Comparison of ENCODE assay signal across 9 cellular contexts in genomic region chr19:48617146-48617937, GRCh38. TPM values are rescaled to one million over a fixed set of nuclear protein-coding genes. Genes with fewer than 3 reads are reported as not detected.
DNase-seq lines count a peak whose midpoint lies in the region; ATAC-seq and TF ChIP-seq lines count a peak whose summit lies in the region.
"Had no signal": no experiment of that assay in that cellular context is flagged by ENCODE, and none has a peak within 500 bp of the region (broad histone marks: within the 10 kb centered on the region; RNA-seq: fewer than 3 reads in every experiment).

No MANE protein-coding gene starts in this region.

- no peaks in the 10 kb centered on the region for H3K9me3 ChIP-seq in Karpas-422 (ENCODE audit: low read length)
- H3K9me3 ChIP-seq in duodenal mucosa (ENCODE audit: control insufficient read depth in 1 of 2, low read length in 2 of 2): no peaks in the 10 kb centered on the region

- H3K4me1 Mint-ChIP-seq in CD14-positive monocyte: peaks cover 43% of the 10 kb centered on the region
- H3K4me1 Mint-ChIP-seq in natural killer cell: peaks cover 36 to 40% of the 10 kb centered on the region in 2 donors

- ATAC-seq in natural killer cell (no peak), GM21723 (IDR thresholded peaks at IDR 0.05; ENCODE audit: unreplicated experiment) (no peak)

- no peaks in the 10 kb centered on the region for H3K9me2 ChIP-seq in Karpas-422 (replicated peaks; ENCODE audit: insufficient read depth, low read length)

- H3K36me3 Mint-ChIP-seq in CD14-positive monocyte (peaks cover 27 to 33% of the 10 kb centered on the region in 2 donors), natural killer cell (no peaks in the 10 kb centered on the region)

- peak; percentile 44 for DNase-seq in CD14-positive monocyte (ENCODE audit: low spot score)
- DNase-seq in Karpas-422: no peak
- no peak for DNase-seq in natural killer cell
- no peak for DNase-seq in NCI-H524 (lab: John Stamatoyannopoulos, UW)
- no peak for DNase-seq in dermis blood vessel endothelial cell
- no peak for DNase-seq in NCI-H1694 treated with DMSO at 0.1 percent for 48 hours (lab: John Stamatoyannopoulos, UW)
- DNase-seq: activated CD8-positive, alpha-beta memory T cell treated with anti-CD3 and anti-CD28 coated beads for 24 hours had no signal

- peak overlapping the region; percentile 94 to 97 for H3K4me3 Mint-ChIP-seq in CD14-positive monocyte
- peak overlapping the region; percentile 96 for H3K4me3 Mint-ChIP-seq in natural killer cell

- H3K27me3 Mint-ChIP-seq in CD14-positive monocyte (ENCODE audit: low read depth in 3 of 3): peaks cover 0 to 2% (median 0%) of the 10 kb centered on the region in 3 donors
- H3K27me3 Mint-ChIP-seq in natural killer cell (ENCODE audit: low read depth in 2 of 2): no peaks in the 10 kb centered on the region

- intact Hi-C loops in CD14-positive monocyte (cut with micrococcal nuclease) (no loop called here), natural killer cell (cut with micrococcal nuclease) (no loop called here)

- H3K4me2 ChIP-seq in Karpas-422 (ENCODE audit: low read depth, low read length, poor library complexity, severe bottlenecking): peak overlapping the region; percentile 95

- peaks cover 39% of the 10 kb centered on the region for H3K79me2 ChIP-seq in Karpas-422 (ENCODE audit: low read length)

- H3K27ac Mint-ChIP-seq in CD14-positive monocyte: peak overlapping the region; percentile 40 to 98 (median 96)
- peak overlapping the region; percentile 97 to 99 for H3K27ac Mint-ChIP-seq in natural killer cell

- H3K4me1 ChIP-seq in Karpas-422 (ENCODE audit: low read length) (peaks cover 32% of the 10 kb centered on the region), duodenal mucosa (ENCODE audit: control insufficient read depth in 1 of 2, insufficient read depth in 2 of 2, low read length in 2 of 2) (peaks cover 38 to 51% of the 10 kb centered on the region in 2 donors)

- peaks cover 37% of the 10 kb centered on the region for H3K36me3 ChIP-seq in Karpas-422 (ENCODE audit: insufficient read depth, low read length)
- peaks cover 24 to 31% of the 10 kb centered on the region in 2 donors for H3K36me3 ChIP-seq in duodenal mucosa (ENCODE audit: control insufficient read depth in 1 of 2, insufficient read depth in 2 of 2, low read length in 2 of 2)

- no peak for TF ChIP-seq CTCF in CD14-positive monocyte (IDR thresholded peaks at IDR 0.05)
- no peak for TF ChIP-seq CTCF in natural killer cell (IDR thresholded peaks at IDR 0.05)

- peaks cover 25% of the 10 kb centered on the region for H4K20me1 ChIP-seq in Karpas-422 (ENCODE audit: insufficient read depth, low read depth, low read length)

- H3K27me3 ChIP-seq in Karpas-422 (ENCODE audit: low read length): no peaks in the 10 kb centered on the region
- H3K27me3 ChIP-seq in duodenal mucosa (ENCODE audit: control insufficient read depth in 1 of 2, insufficient read depth in 2 of 2, low read length in 2 of 2): no peaks in the 10 kb centered on the region

- H3K27ac ChIP-seq in Karpas-422 (ENCODE audit: low read length): peak overlapping the region; percentile 88; the same call in 1 of the 2 replicates
- peak overlapping the region; percentile 39 for H3K27ac ChIP-seq in duodenal mucosa (ENCODE audit: low read depth, low read length)

- H2AFZ ChIP-seq in Karpas-422 (ENCODE audit: low read length): no peak overlapping the region

- peak overlapping the region; percentile 93 for H3K4me3 ChIP-seq in Karpas-422 (ENCODE audit: low read length)
- peak overlapping the region; percentile 76 to 97 for H3K4me3 ChIP-seq in duodenal mucosa (ENCODE audit: low read depth in 1 of 2, low read length in 2 of 2)

- peaks cover 0 to 3% (median 0%) of the 10 kb centered on the region in 7 donors for H3K9me3 Mint-ChIP-seq in CD14-positive monocyte
- H3K9me3 Mint-ChIP-seq in natural killer cell: no peaks in the 10 kb centered on the region

- H3K9ac ChIP-seq in Karpas-422 (ENCODE audit: low read length) (peak overlapping the region; percentile 98), duodenal mucosa (ENCODE audit: low read depth in 1 of 2, low read length in 2 of 2) (peak overlapping the region; percentile 84 to 98)

RNA-seq across cellular contexts. Expression of gene RPL18, which starts 1.6 kb away (rescaled TPM):
- 100 to 1,000 TPM; 803 to 892 TPM for polyA plus RNA-seq in CD14-positive monocyte
- total RNA-seq in Karpas-422 (2014; rRNA removed; shearing (Covaris generic); ENCODE audit: low replicate concordance): 3,031 and 4,148 TPM in 2 replicates
- 1,000 to 10,000 TPM in 2 of 3 donors, 100 to 1,000 TPM in 1; 900 to 1,086 (median 1,066) TPM for total RNA-seq in natural killer cell
- 1,626 and 2,230 TPM in 2 replicates for total RNA-seq in dermis blood vessel endothelial cell

RNA-seq across cellular contexts. Expression of gene SPHK2, which starts 2.0 kb away (rescaled TPM):
- polyA plus RNA-seq in CD14-positive monocyte: 1 to 10 TPM; 8.5 to 9.1 TPM
- total RNA-seq in Karpas-422 (2014; rRNA removed; shearing (Covaris generic); ENCODE audit: low replicate concordance): 23.0 and 30.6 TPM in 2 replicates
- total RNA-seq in natural killer cell (10 to 100 TPM; 18.6 to 28.3 (median 23.2) TPM), dermis blood vessel endothelial cell (8.8 and 12.6 TPM in 2 replicates)

RNA-seq across cellular contexts. Expression of gene FAM83E, which starts 2.5 kb away (rescaled TPM):
- polyA plus RNA-seq in CD14-positive monocyte: not detected
- total RNA-seq in Karpas-422 (2014; rRNA removed; shearing (Covaris generic); ENCODE audit: low replicate concordance): 1.0 and 1.2 TPM in 2 replicates
- 1 to 10 TPM in 2 of 3 donors, under 1 TPM in 1; 0.70 to 1.3 (median 1.1) TPM for total RNA-seq in natural killer cell
- 0.51 TPM in 1 of 2 replicates, not detected in the other for total RNA-seq in dermis blood vessel endothelial cell

RNA-seq across cellular contexts. Expression of gene SPACA4, which starts 10.8 kb away (rescaled TPM):
- not detected for polyA plus RNA-seq in CD14-positive monocyte
- total RNA-seq in Karpas-422 (2014; rRNA removed; shearing (Covaris generic); ENCODE audit: low replicate concordance): not detected in 2 replicates
- not detected for total RNA-seq in natural killer cell
- not detected in 2 replicates for total RNA-seq in dermis blood vessel endothelial cell

RNA-seq across cellular contexts. Expression of gene DBP, which starts 19.8 kb away (rescaled TPM):
- polyA plus RNA-seq in CD14-positive monocyte: 10 to 100 TPM; 17.5 to 22.3 TPM
- total RNA-seq in Karpas-422 (2014; rRNA removed; shearing (Covaris generic); ENCODE audit: low replicate concordance): 8.5 and 16.4 TPM in 2 replicates
- total RNA-seq in natural killer cell (10 to 100 TPM; 16.4 to 31.2 (median 24.3) TPM), dermis blood vessel endothelial cell (1.6 and 3.1 TPM in 2 replicates)
